Comparison of ENCODE assay signal across 8 cellular contexts in genomic region chr11:125625225-125625593, GRCh38. TPM values are rescaled to one million over a fixed set of nuclear protein-coding genes. Genes with fewer than 3 reads are reported as not detected.
DNase-seq lines count a peak whose midpoint lies in the region; ATAC-seq, FAIRE-seq and TF ChIP-seq lines count a peak whose summit lies in the region.

No MANE protein-coding gene starts in this region.

- ATAC-seq in natural killer cell = no peak
- no peak for ATAC-seq in GM18511 (IDR thresholded peaks at IDR 0.05; ENCODE audit: unreplicated experiment)

- H3K9ac ChIP-seq in endocrine pancreas (ENCODE audit: control insufficient read depth, insufficient read depth, low read length) = peak overlapping the region; percentile 70

- FAIRE-seq in HTR-8/SVneo (lab: Jason Lieb, UNC) = no peak

- no peaks in the 10 kb centered on the region for H3K9me3 ChIP-seq in endocrine pancreas (ENCODE audit: control insufficient read depth, low read length)

- H3K27me3 ChIP-seq in endocrine pancreas (ENCODE audit: control insufficient read depth, insufficient read depth, low read length) = no peaks in the 10 kb centered on the region

- intact Hi-C loops in natural killer cell (cut with micrococcal nuclease) = loop anchor here (1.0 to 5.0 kb wide), 3 partner anchors 33 to 673 kb away; partner anchors contain the start of genes CCDC15, HYLS1 and STT3A

- no peaks in the 10 kb centered on the region for H3K9me3 Mint-ChIP-seq in natural killer cell

- peaks cover 8% of the 10 kb centered on the region for H3K4me1 ChIP-seq in endocrine pancreas (ENCODE audit: control insufficient read depth, insufficient read depth, low read length)

- peak overlapping the region; percentile 68 for H3K4me3 ChIP-seq in endocrine pancreas (ENCODE audit: control insufficient read depth, insufficient read depth, low read length)

- H3K36me3 ChIP-seq in endocrine pancreas (ENCODE audit: control insufficient read depth, insufficient read depth, low read length) = no peaks in the 10 kb centered on the region

- peaks cover 12% of the 10 kb centered on the region for H3K36me3 Mint-ChIP-seq in natural killer cell

- peak overlapping the region; percentile 97 for H3K4me3 Mint-ChIP-seq in natural killer cell

- H3K27me3 Mint-ChIP-seq in natural killer cell (ENCODE audit: low read depth in 2 of 2) = no peaks in the 10 kb centered on the region

- H3K4me1 Mint-ChIP-seq in natural killer cell = peaks cover 19 to 20% of the 10 kb centered on the region in 2 donors

- peak; percentile 73 for DNase-seq in NCI-H345 treated with DMSO at 0.1 percent for 48 hours (lab: John Stamatoyannopoulos, UW; ENCODE audit: unreplicated experiment)
- no peak for DNase-seq in NCI-H345 (lab: John Stamatoyannopoulos, UW)
- peak; percentile 41 for DNase-seq in NOMO-1 treated with dmso at 0.1 percent for 144 hours (lab: John Stamatoyannopoulos, UW; ENCODE audit: unreplicated experiment)
- no peak for DNase-seq in natural killer cell
- DNase-seq in HTR-8/SVneo (ENCODE audit: insufficient read length, low spot score) = no peak
- DNase-seq in NCI-H2081 (lab: John Stamatoyannopoulos, UW) = no peak

- TF ChIP-seq CTCF in natural killer cell (IDR thresholded peaks at IDR 0.05) = no peak

- peak overlapping the region; percentile 97 to 98 for H3K27ac Mint-ChIP-seq in natural killer cell

RNA-seq across cellular contexts. Expression of gene CHEK1, which starts 0.2 kb away (rescaled TPM):
- 10 to 100 TPM in 2 of 3 donors, 1 to 10 TPM in 1; 8.9 to 11.4 (median 10.1) TPM for total RNA-seq in natural killer cell

RNA-seq across cellular contexts. Expression of gene STT3A, which starts 32.6 kb away (rescaled TPM):
- total RNA-seq in natural killer cell = 10 to 100 TPM; 56.7 to 63.5 (median 62.6) TPM

RNA-seq across cellular contexts. Expression of gene ACRV1, which starts 55.4 kb away (rescaled TPM):
- total RNA-seq in natural killer cell = not detected

RNA-seq across cellular contexts. Expression of gene EI24, which starts 55.9 kb away (rescaled TPM):
- total RNA-seq in natural killer cell = 10 to 100 TPM; 19.5 to 30.0 (median 20.2) TPM

Comparison
In these comparisons a context has a peak if more than half of its experiments do, and no peak if none do; other contexts are left out.
1. DNase-seq: peak in NCI-H345 treated with DMSO at 0.1 percent for 48 hours (single experiment) and NOMO-1 treated with dmso at 0.1 percent for 144 hours (single experiment); none in NCI-H345 (single experiment), natural killer cell (single experiment), HTR-8/SVneo (single experiment) and NCI-H2081 (0 of 2).